ENCODE assay signal across 15 cellular contexts in the genomic region with DNA sequence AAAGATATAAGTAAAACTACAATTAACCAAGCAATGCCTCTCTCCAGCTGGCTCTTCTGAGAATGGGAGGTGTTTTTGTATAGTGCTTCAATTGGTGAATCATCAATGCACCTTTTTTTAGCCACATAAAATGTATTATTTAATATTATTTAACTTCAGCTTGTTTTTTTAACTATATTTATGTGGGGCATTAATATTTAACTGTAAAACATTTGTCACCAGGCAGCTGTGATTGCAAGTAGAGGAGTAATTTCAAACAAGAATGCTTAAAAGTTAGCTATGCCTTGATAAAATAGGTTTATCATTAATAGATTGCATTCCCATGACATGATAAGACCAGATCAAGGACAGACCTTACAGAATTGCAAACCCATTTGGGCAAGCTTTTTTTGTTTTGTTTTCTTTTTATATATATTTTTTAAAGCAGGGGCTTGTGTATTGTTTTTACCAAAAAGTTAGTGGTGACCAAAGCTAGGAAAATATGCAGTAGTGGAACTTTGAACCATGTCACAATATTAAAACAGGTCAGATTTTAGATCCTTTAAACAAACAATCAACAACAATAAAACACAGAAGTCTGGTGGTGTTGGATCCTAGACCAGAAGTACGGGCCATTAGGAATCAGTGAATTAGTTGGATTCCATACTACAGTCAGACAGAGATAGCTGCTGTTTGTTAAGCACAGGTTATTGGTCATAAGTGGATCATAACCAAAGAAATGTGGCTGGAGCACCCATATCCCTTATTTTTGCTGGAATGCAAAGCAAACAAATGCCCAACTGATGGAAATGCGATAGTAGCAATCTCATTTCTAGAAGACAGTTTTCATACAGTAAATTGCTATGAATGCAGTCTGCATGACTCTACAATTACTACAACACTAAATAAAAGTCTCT. TPM values are rescaled to one million over a fixed set of nuclear protein-coding genes. Genes with fewer than 3 reads are reported as not detected.
DNase-seq lines count a peak whose midpoint lies in the region; ATAC-seq and TF ChIP-seq lines count a peak whose summit lies in the region.
"Had no signal": no experiment of that assay in that cellular context is flagged by ENCODE, and none has a peak within 500 bp of the region (broad histone marks: within the 10 kb centered on the region; RNA-seq: fewer than 3 reads in every experiment).

No MANE protein-coding gene starts in this region.

- H3K4me1 ChIP-seq in heart right ventricle (peaks cover 0 to 73% (median 50%) of the 10 kb centered on the region in 9 donors), lower lobe of right lung (peaks cover 42% of the 10 kb centered on the region), upper lobe of right lung (no peaks in the 10 kb centered on the region)

- no peaks in the 10 kb centered on the region for H3K27me3 Mint-ChIP-seq in chondrocyte (ENCODE audit: low read depth)
- H3K27me3 Mint-ChIP-seq in activated T-cell treated with anti-CD3 and anti-CD28 coated beads, Interleukin-2, amount 50 U/mL, for 72 hours (ENCODE audit: low read depth): peaks cover 61% of the 10 kb centered on the region

- H3K9me3 ChIP-seq in heart right ventricle: no peaks in the 10 kb centered on the region
- no peaks in the 10 kb centered on the region for H3K9me3 ChIP-seq in lower lobe of right lung
- H3K9me3 ChIP-seq in upper lobe of right lung: no peaks in the 10 kb centered on the region

- H3K4me3 ChIP-seq in heart right ventricle: peak overlapping the region in 9 of 10 donors; percentile 66 to 96 (median 89)
- H3K4me3 ChIP-seq in lower lobe of right lung: peak overlapping the region; percentile 81
- H3K4me3 ChIP-seq in upper lobe of right lung: peak overlapping the region; percentile 77
- H3K4me3 ChIP-seq: SJSA1 had no signal

- WGBS in heart right ventricle, 2 donors: 60 to 65% methylated on average over 2 of the region's 2 CpGs

- ATAC-seq in heart right ventricle: no peak
- no peak for ATAC-seq in lower lobe of right lung
- no peak for ATAC-seq in upper lobe of right lung
- ATAC-seq in activated T-cell treated with anti-CD3 and anti-CD28 coated beads, Interleukin-2, amount 50 U/mL, for 72 hours (replicated peaks in 1 of 2): no peak

- TF ChIP-seq CTCF in heart right ventricle (IDR thresholded peaks at IDR 0.05): no peak
- TF ChIP-seq CTCF in chondrocyte (IDR thresholded peaks at IDR 0.05): no peak
- no peak for TF ChIP-seq CTCF in lower lobe of right lung (IDR thresholded peaks at IDR 0.05)
- no peak for TF ChIP-seq CTCF in upper lobe of right lung (IDR thresholded peaks at IDR 0.05)

- peaks cover 50% of the 10 kb centered on the region for H3K4me1 Mint-ChIP-seq in chondrocyte (ENCODE audit: low read depth)
- peaks cover 10% of the 10 kb centered on the region for H3K4me1 Mint-ChIP-seq in activated T-cell treated with anti-CD3 and anti-CD28 coated beads, Interleukin-2, amount 50 U/mL, for 72 hours (ENCODE audit: low read depth)

- H3K36me3 ChIP-seq in heart right ventricle: peaks cover 0 to 34% (median 19%) of the 10 kb centered on the region in 9 donors
- H3K36me3 ChIP-seq in lower lobe of right lung: peaks cover 18% of the 10 kb centered on the region
- peaks cover 12% of the 10 kb centered on the region for H3K36me3 ChIP-seq in upper lobe of right lung

- intact Hi-C loops in heart right ventricle (cut with DNase I) (loop anchor here in 3 of 10 donors (5.0 kb wide), 3 partner anchors 55 to 150 kb away; no protein-coding TSS in a partner anchor), cardiac septum (cut with DNase I) (loop anchor here (5.0 kb wide), 1 partner anchor 230 kb away; no protein-coding TSS in a partner anchor), lower lobe of right lung (cut with DNase I) (no loop called here), upper lobe of right lung (cut with DNase I) (no loop called here)

- H3K36me3 Mint-ChIP-seq in chondrocyte (ENCODE audit: low read depth): peaks cover 9% of the 10 kb centered on the region
- no peaks in the 10 kb centered on the region for H3K36me3 Mint-ChIP-seq in activated T-cell treated with anti-CD3 and anti-CD28 coated beads, Interleukin-2, amount 50 U/mL, for 72 hours (ENCODE audit: insufficient read depth in 2 of 2)

- H3K9me3 Mint-ChIP-seq in chondrocyte (ENCODE audit: low read depth): no peaks in the 10 kb centered on the region
- no peaks in the 10 kb centered on the region for H3K9me3 Mint-ChIP-seq in activated T-cell treated with anti-CD3 and anti-CD28 coated beads, Interleukin-2, amount 50 U/mL, for 72 hours
- H3K9me3 Mint-ChIP-seq: naive B cell had no signal

- H3K27ac ChIP-seq in heart right ventricle: peak overlapping the region; percentile 92 to 100 (median 99)
- peak overlapping the region; percentile 95 for H3K27ac ChIP-seq in lower lobe of right lung
- H3K27ac ChIP-seq in upper lobe of right lung: peak overlapping the region; percentile 94
- H3K27ac ChIP-seq: SJSA1 had no signal

- H3K27ac Mint-ChIP-seq in chondrocyte (ENCODE audit: unreplicated experiment): no peak overlapping the region
- H3K27ac Mint-ChIP-seq in activated T-cell treated with anti-CD3 and anti-CD28 coated beads, Interleukin-2, amount 50 U/mL, for 72 hours: no peak overlapping the region
- H3K27ac Mint-ChIP-seq: naive B cell had no signal

- H3K4me3 Mint-ChIP-seq in chondrocyte (ENCODE audit: unreplicated experiment): peak overlapping the region; percentile 84
- H3K4me3 Mint-ChIP-seq in activated T-cell treated with anti-CD3 and anti-CD28 coated beads, Interleukin-2, amount 50 U/mL, for 72 hours: no peak overlapping the region

- H3K27me3 ChIP-seq in heart right ventricle: peaks cover 0 to 32% (median 0%) of the 10 kb centered on the region in 7 donors
- H3K27me3 ChIP-seq in lower lobe of right lung (ENCODE audit: low read depth): peaks cover 9% of the 10 kb centered on the region
- H3K27me3 ChIP-seq in upper lobe of right lung: no peaks in the 10 kb centered on the region
- H3K27me3 ChIP-seq: SJSA1 had no signal

- DNase-seq in heart right ventricle (no peak), cardiac septum (ENCODE audit: low spot score) (no peak), chondrocyte (ENCODE audit: low spot score) (no peak), lower lobe of right lung (no peak), upper lobe of right lung (no peak), DMS153 treated with DMSO at 0.1 percent for 48 hours (lab: John Stamatoyannopoulos, UW; ENCODE audit: unreplicated experiment) (no peak)
- no peak for DNase-seq in stimulated activated CD4-positive, alpha-beta T cell treated with anti-CD3 and anti-CD28 coated beads, Interleukin-1b, Interleukin-23, amount 100 ng/mL, for 48 hours
- DNase-seq in activated T-cell treated with anti-CD3 and anti-CD28 coated beads, Interleukin-2, amount 50 U/mL, for 72 hours: no peak
- DNase-seq: caudate nucleus, DMS 273 treated with DMSO at 0.1 percent for 48 hours, Kasumi-1, naive B cell, NCI-H2081, NCI-H748 treated with DMSO at 0.1 percent for 48 hours had no signal

RNA-seq across cellular contexts. Expression of a gene that starts 2.9 kb away (rescaled TPM):
- 100 to 1,000 TPM; 196 to 277 (median 244) TPM for total RNA-seq in heart right ventricle
- polyA plus RNA-seq in heart right ventricle: 100 to 1,000 TPM in 1 of 2 donors, 10 to 100 TPM in 1; 56.3 to 136 TPM
- total RNA-seq in cardiac septum: 311 TPM
- 82.1 to 127 TPM (median 116 TPM) in 3 replicates for total RNA-seq in chondrocyte
- total RNA-seq in lower lobe of right lung: 143 TPM
- total RNA-seq in upper lobe of right lung: 192 TPM
- total RNA-seq in activated T-cell treated with anti-CD3 and anti-CD28 coated beads, Interleukin-2, amount 50 U/mL, for 72 hours: not detected

RNA-seq across cellular contexts. Expression of a gene that starts 22.4 kb away (rescaled TPM):
- total RNA-seq in heart right ventricle: 100 to 1,000 TPM; 195 to 364 (median 287) TPM
- 100 to 1,000 TPM in 1 of 2 donors, 10 to 100 TPM in 1; 93.0 to 198 TPM for polyA plus RNA-seq in heart right ventricle
- total RNA-seq in cardiac septum: 311 TPM
- total RNA-seq in chondrocyte: 230 to 297 TPM (median 296 TPM) in 3 replicates
- 531 TPM for total RNA-seq in lower lobe of right lung
- 695 TPM for total RNA-seq in upper lobe of right lung
- 1 to 10 TPM in 1 of 2 donors, under 1 TPM in 1; 0.25 to 2.7 TPM for total RNA-seq in activated T-cell treated with anti-CD3 and anti-CD28 coated beads, Interleukin-2, amount 50 U/mL, for 72 hours

Comparison
In these comparisons a context has a peak if more than half of its experiments do, and no peak if none do; other contexts are left out.
1. RNA of a gene that starts 2.9 kb away (total RNA-seq): 311 TPM in cardiac septum (single experiment), 196 to 277 TPM in heart right ventricle, 192 TPM in upper lobe of right lung (single experiment), 143 TPM in lower lobe of right lung (single experiment) and 82.1 to 127 TPM in chondrocyte; not detected in activated T-cell treated with anti-CD3 and anti-CD28 coated beads, Interleukin-2, amount 50 U/mL, for 72 hours; every median in the first group is over 10 times any median in the second.
2. RNA of a gene that starts 22.4 kb away (total RNA-seq): 695 TPM in upper lobe of right lung (single experiment), 531 TPM in lower lobe of right lung (single experiment), 311 TPM in cardiac septum (single experiment), 195 to 364 TPM in heart right ventricle and 230 to 297 TPM in chondrocyte; 0.25 to 2.7 TPM in activated T-cell treated with anti-CD3 and anti-CD28 coated beads, Interleukin-2, amount 50 U/mL, for 72 hours; every median in the first group is over 10 times any median in the second.
3. Peak in every context shown above with its lines, with median percentiles within 50 percentile points of each other: H3K27ac ChIP-seq and H3K4me3 ChIP-seq.